34 cellular contexts compared by ENCODE assay signal in genomic region chr2:158928515-158928914, GRCh38.
"Had no signal": no experiment of that assay in that cellular context is flagged by ENCODE, and none has a peak within 500 bp of the region (broad histone marks: within the 10 kb centered on the region; RNA-seq: fewer than 3 reads in every experiment).

No MANE protein-coding gene starts in this region.

- H3K27me3 ChIP-seq: MG63 had no signal

- DNase-seq: Karpas-422, Kasumi-1, MG63, MM.1S, MV-4-11, NCI-H1048, NCI-H1092, NCI-H1092 treated with DMSO at 0.1 percent for 48 hours, NCI-H1105, NCI-H1105 treated with DMSO at 0.1 percent for 48 hours, NCI-H1417, NCI-H1417 treated with DMSO at 0.1 percent for 48 hours, NCI-H1436, NCI-H1436 treated with DMSO at 0.1 percent for 48 hours, NCI-H146, NCI-H1694, NCI-H1694 treated with DMSO at 0.1 percent for 48 hours, NCI-H187, NCI-H187 treated with DMSO at 0.1 percent for 48 hours, NCI-H1930, NCI-H2029, NCI-H2029 treated with DMSO at 0.1 percent for 48 hours, NCI-H2081, NCI-H2081 treated with DMSO at 0.1 percent for 48 hours, NCI-H2107, NCI-H2171, NCI-H2171 treated with DMSO at 0.1 percent for 48 hours, NCI-H2227 treated with DMSO at 0.1 percent for 48 hours, NCI-H226, NCI-H345, NCI-H446, NCI-H446 treated with DMSO at 0.1 percent for 48 hours, NCI-H510A had no signal

- H3K36me3 ChIP-seq: MG63 had no signal

- H3K4me3 ChIP-seq: MG63 had no signal

- H3K27ac ChIP-seq: KMS-11 had no signal

- H3K9ac ChIP-seq: KMS-11 had no signal

- H3K4me2 ChIP-seq: KMS-11 had no signal
